ENCODE assay signal across 8 cellular contexts in genomic region chr3:171049831-171050444, GRCh38. TPM values are rescaled to one million over a fixed set of nuclear protein-coding genes. Genes with fewer than 3 reads are reported as not detected.
DNase-seq lines count a peak whose midpoint lies in the region; ATAC-seq and TF ChIP-seq lines count a peak whose summit lies in the region.

No MANE protein-coding gene starts in this region.

- peak; percentile 50 for TF ChIP-seq CTCF in CD4-positive, alpha-beta T cell (IDR thresholded peaks at IDR 0.05)

- H3K9me3 ChIP-seq in CD4-positive, alpha-beta T cell (ENCODE audit: control insufficient read depth, low read length): no peaks in the 10 kb centered on the region

- CTCF ChIA-PET in CD4-positive, alpha-beta T cell (lab: Charles Lee): no interaction called here

- intact Hi-C loops in CD4-positive, alpha-beta T cell (cut with DNase I, micrococcal nuclease): loop anchor here (2.0 to 5.0 kb wide), 3 partner anchors 517 to 723 kb away; no protein-coding TSS in a partner anchor

- POLR2A ChIA-PET in CD4-positive, alpha-beta T cell (lab: Charles Lee): no interaction called here

- no peaks in the 10 kb centered on the region for H3K4me1 Mint-ChIP-seq in CD4-positive, alpha-beta T cell (ENCODE audit: low read depth)
- no peaks in the 10 kb centered on the region for H3K4me1 Mint-ChIP-seq in naive B cell

- peaks cover 3% of the 10 kb centered on the region for H3K9me3 Mint-ChIP-seq in CD4-positive, alpha-beta T cell
- peaks cover 0 to 2% (median 0%) of the 10 kb centered on the region in 7 donors for H3K9me3 Mint-ChIP-seq in naive B cell

- no peaks in the 10 kb centered on the region for H3K27me3 ChIP-seq in CD4-positive, alpha-beta T cell (ENCODE audit: control insufficient read depth, insufficient read depth, low read length)

- ATAC-seq in CD4-positive, alpha-beta T cell (ENCODE audit: poor library complexity): peak; percentile 61
- ATAC-seq in GM18873 (IDR thresholded peaks at IDR 0.05; ENCODE audit: low FRiP score, unreplicated experiment) (peak; percentile 81), HG03103 (IDR thresholded peaks at IDR 0.05; ENCODE audit: low read depth, unreplicated experiment) (peak; percentile 96), naive B cell (ENCODE audit: low read depth in 2 of 2) (peak in 1 of 2 donors; percentile 43), GM18861 (IDR thresholded peaks at IDR 0.05; ENCODE audit: unreplicated experiment) (no peak)

- TF ChIP-seq POLR2A in erythroblast (IDR thresholded peaks at IDR 0.05; ENCODE audit: low read length): no peak

- no peak overlapping the region for H3K27ac ChIP-seq in CD4-positive, alpha-beta T cell (ENCODE audit: low read depth, low read length)

- H3K4me3 Mint-ChIP-seq in CD4-positive, alpha-beta T cell: no peak overlapping the region
- no peak overlapping the region for H3K4me3 Mint-ChIP-seq in naive B cell

- peak; percentile 4 to 37 (median 18) for DNase-seq in CD4-positive, alpha-beta T cell
- DNase-seq in NCI-H446 (lab: John Stamatoyannopoulos, UW) (peak; percentile 56 to 80), erythroblast (lab: John Stamatoyannopoulos, UW) (peak; percentile 55 to 71), naive B cell (peak; percentile 11)
- DNase-seq in activated CD4-positive, alpha-beta T cell treated with anti-CD3 and anti-CD28 coated beads, Interleukin-2, amount 50 U/mL, for 48 hours: peak; percentile 38 to 47

- H3K36me3 Mint-ChIP-seq in CD4-positive, alpha-beta T cell (ENCODE audit: low read depth): no peaks in the 10 kb centered on the region
- no peaks in the 10 kb centered on the region for H3K36me3 Mint-ChIP-seq in naive B cell

- H3K27me3 Mint-ChIP-seq in CD4-positive, alpha-beta T cell: peaks cover 10% of the 10 kb centered on the region
- H3K27me3 Mint-ChIP-seq in naive B cell: no peaks in the 10 kb centered on the region

- H3K27ac Mint-ChIP-seq in CD4-positive, alpha-beta T cell: no peak overlapping the region
- no peak overlapping the region for H3K27ac Mint-ChIP-seq in naive B cell

RNA-seq across cellular contexts. Expression of gene SLC2A2, which starts 23.4 kb away (rescaled TPM):
- not detected for total RNA-seq in CD4-positive, alpha-beta T cell
- not detected for polyA plus RNA-seq in naive B cell (ENCODE audit: low read depth in 6 of 6)

Comparison
In these comparisons a context has a peak if more than half of its experiments do, and no peak if none do; other contexts are left out.
1. DNase-seq: peak in every context shown above with its lines; median percentile 68 in NCI-H446; 63 in erythroblast; 42 in activated CD4-positive, alpha-beta T cell treated with anti-CD3 and anti-CD28 coated beads, Interleukin-2, amount 50 U/mL, for 48 hours; 18 in CD4-positive, alpha-beta T cell; 11 in naive B cell.